8 cellular contexts compared by ENCODE assay signal in genomic region chr4:85823295-85823694, GRCh38.
DNase-seq lines count a peak whose midpoint lies in the region.
"Had no signal": no experiment of that assay in that cellular context is flagged by ENCODE, and none has a peak within 500 bp of the region (broad histone marks: within the 10 kb centered on the region; RNA-seq: fewer than 3 reads in every experiment).

No MANE protein-coding gene starts in this region.

- DNase-seq in GM03348 (ENCODE audit: low spot score) (peak; percentile 31), NCI-H1694 (lab: John Stamatoyannopoulos, UW) (peak; percentile 29), dermis blood vessel endothelial cell (peak; percentile 54), myocyte (ENCODE audit: low read depth) (peak; percentile 79), GDM1 (lab: John Stamatoyannopoulos, UW) (no peak), OCI-M2 (lab: John Stamatoyannopoulos, UW; ENCODE audit: unreplicated experiment) (no peak), pons (ENCODE audit: low spot score) (no peak)
- DNase-seq: activated gamma-delta T cell had no signal

Comparison
In these comparisons a context has a peak if more than half of its experiments do, and no peak if none do; other contexts are left out.
1. DNase-seq: peak in GM03348 (single experiment), NCI-H1694 (single experiment), dermis blood vessel endothelial cell (single experiment) and myocyte (single experiment); none in GDM1 (single experiment), OCI-M2 (single experiment) and pons (single experiment).